ENCODE assay signal across 8 cellular contexts in the genomic region with DNA sequence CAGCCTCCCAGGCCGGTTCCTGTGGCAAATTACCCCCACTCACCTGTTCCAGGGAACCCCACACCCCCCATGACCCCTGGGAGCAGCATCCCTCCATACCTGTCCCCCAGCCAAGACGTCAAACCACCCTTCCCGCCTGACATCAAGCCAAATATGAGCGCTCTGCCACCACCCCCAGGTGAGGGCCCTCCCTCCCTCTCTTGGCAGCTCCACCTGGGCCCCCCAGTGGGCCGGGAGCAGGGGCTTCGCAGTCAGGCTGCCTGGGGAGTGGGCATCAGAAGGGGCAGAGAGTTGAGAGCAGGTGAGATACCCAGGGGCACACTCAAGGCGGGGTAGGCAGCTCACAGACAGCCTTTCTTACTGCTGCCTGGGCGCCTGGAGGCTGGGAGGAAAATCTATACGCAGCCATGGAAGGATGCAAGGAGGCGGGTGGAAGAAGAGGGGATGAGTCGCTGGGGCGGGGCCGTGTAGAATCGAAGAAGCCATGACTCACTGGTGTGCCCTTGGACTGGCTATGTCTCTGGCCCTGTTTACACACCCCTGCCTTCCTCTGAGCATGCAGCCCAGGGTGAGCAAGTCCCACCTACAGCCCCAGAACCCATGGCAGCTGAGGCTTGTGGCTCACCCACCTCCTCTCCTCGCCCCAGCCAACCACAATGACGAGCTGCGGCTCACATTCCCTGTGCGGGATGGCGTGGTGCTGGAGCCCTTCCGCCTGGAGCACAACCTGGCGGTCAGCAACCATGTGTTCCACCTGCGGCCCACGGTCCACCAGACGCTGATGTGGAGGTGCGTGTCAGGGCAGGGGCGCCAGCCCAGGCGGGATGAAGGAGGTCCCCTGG. TPM values are rescaled to one million over a fixed set of nuclear protein-coding genes. Genes with fewer than 3 reads are reported as not detected.
DNase-seq lines count a peak whose midpoint lies in the region; ATAC-seq, FAIRE-seq and TF ChIP-seq lines count a peak whose summit lies in the region.

No MANE protein-coding gene starts in this region.

- no peak for TF ChIP-seq EP300 in A549 (IDR thresholded peaks at IDR 0.05)

- H3K27ac ChIP-seq in A549, result peak overlapping the region; percentile 62 to 89

- FAIRE-seq in A549 (lab: Jason Lieb, UNC), result no peak

- peaks cover 42% of the 10 kb centered on the region for H3K4me1 ChIP-seq in A549

- peak; percentile 84 to 92 for ATAC-seq in A549
- ATAC-seq in activated naive CD4-positive, alpha-beta T cell treated with anti-CD3 and anti-CD28 coated beads, Interleukin-2, amount 50 U/mL, for 72 hours, result peak; percentile 82 to 83
- no peak for ATAC-seq in HG02763 (IDR thresholded peaks at IDR 0.05; ENCODE audit: unreplicated experiment)

- peak overlapping the region; percentile 15 to 22 for H3K27ac Mint-ChIP-seq in activated naive CD4-positive, alpha-beta T cell treated with anti-CD3 and anti-CD28 coated beads, Interleukin-2, amount 50 U/mL, for 72 hours

- CTCF ChIA-PET in A549 (lab: Yijun Ruan, JAX), result no interaction called here

- peak overlapping the region; percentile 62 for H3K4me2 ChIP-seq in A549

- no peak for TF ChIP-seq CTCF in A549 (IDR thresholded peaks at IDR 0.05)

- DNase-seq in A549 (ENCODE audit: low read depth in 1 of 2, low spot score in 1 of 2), result peak; percentile 84 to 87
- DNase-seq in HS-27A (ENCODE audit: low read depth), result peak; percentile 82
- peak in 1 of 2 donors; percentile 31 for DNase-seq in activated naive CD4-positive, alpha-beta T cell treated with anti-CD3 and anti-CD28 coated beads, Interleukin-2, amount 50 U/mL, for 72 hours (ENCODE audit: low spot score in 2 of 2)
- DNase-seq in iPS-NIHi7 (ENCODE audit: extremely low spot score), result peak; percentile 49
- peak; percentile 78 for DNase-seq in stimulated activated CD8-positive, alpha-beta memory T cell treated with anti-CD3 and anti-CD28 coated beads, Interleukin-4, amount 100 ng/mL, for 48 hours
- DNase-seq in NCI-H524 (lab: John Stamatoyannopoulos, UW), result no peak
- no peak for DNase-seq in NCI-H2171 (lab: John Stamatoyannopoulos, UW)

- POLR2A ChIA-PET in A549 (lab: Yijun Ruan, JAX), result no interaction called here

- no peaks in the 10 kb centered on the region for H3K9me3 ChIP-seq in A549

- no peak overlapping the region for H3K4me3 ChIP-seq in A549

- H3K9me3 Mint-ChIP-seq in activated naive CD4-positive, alpha-beta T cell treated with anti-CD3 and anti-CD28 coated beads, Interleukin-2, amount 50 U/mL, for 72 hours, result no peaks in the 10 kb centered on the region

- 55% methylated on average over 22 of the region's 27 CpGs for WGBS in A549 (ENCODE audit: missing lambda C conversion rate)

- TF ChIP-seq POLR2A in A549 (IDR thresholded peaks at IDR 0.05; ENCODE audit: low read length), result no peak

- peaks cover 0 to 6% of the 10 kb centered on the region in 2 donors for H3K36me3 Mint-ChIP-seq in activated naive CD4-positive, alpha-beta T cell treated with anti-CD3 and anti-CD28 coated beads, Interleukin-2, amount 50 U/mL, for 72 hours

- no peak for TF ChIP-seq RAD21 in A549 (conservative IDR thresholded peaks at IDR 0.05 in 1 of 2, IDR thresholded peaks at IDR 0.05 in 1 of 2)

TF ChIP-seq in A549, 52 proteins besides CTCF, POLR2A, EP300 and RAD21:
- TF ChIP-seq MAX (IDR thresholded peaks at IDR 0.05) (peak; percentile 58; the same call in 1 of the 2 replicates), ESRRA (IDR thresholded peaks at IDR 0.05; ENCODE audit: borderline replicate concordance, low read length) (no peak), FOSL2 (IDR thresholded peaks at IDR 0.05) (0 out of 2 replicates have a peak, but pooled peaks have one; percentile 35), FOSL2 (CRISPR knock-in tag; IDR thresholded peaks at IDR 0.05) (peak; percentile 76)

RNA-seq across cellular contexts. Expression of gene PPIF, which starts 48.6 kb away (rescaled TPM):
- 44.8 and 51.9 TPM in 2 replicates for polyA plus RNA-seq in A549 (2011; rRNA removed)
- 163 and 170 TPM in 2 replicates for polyA plus RNA-seq in A549 (2012; cell fraction: cytosol; rRNA removed)
- polyA plus RNA-seq in A549 (2012; cell fraction: nucleus; rRNA removed), result 212 and 232 TPM in 2 replicates
- 73.1 to 95.5 TPM (median 75.0 TPM) in 3 replicates for polyA plus RNA-seq in A549 (2017; fragmentation: RNase III; extraction: RNeasy Plus Mini Kit Qiagen cat#74134 plus additional on column Dnase treatment)
- polyA minus RNA-seq in A549 (2011; rRNA and poly(A)+ RNA removed), result 42.8 and 64.9 TPM in 2 replicates
- 100 to 1,000 TPM in 1 of 2 donors, 10 to 100 TPM in 1; 60.2 to 144 TPM for total RNA-seq in activated naive CD4-positive, alpha-beta T cell treated with anti-CD3 and anti-CD28 coated beads, Interleukin-2, amount 50 U/mL, for 72 hours

Comparison
In these comparisons a context has a peak if more than half of its experiments do, and no peak if none do; other contexts are left out.
1. DNase-seq: peak in A549 (2 of 2), HS-27A (single experiment), iPS-NIHi7 (single experiment) and stimulated activated CD8-positive, alpha-beta memory T cell treated with anti-CD3 and anti-CD28 coated beads, Interleukin-4, amount 100 ng/mL, for 48 hours (single experiment); none in NCI-H524 (0 of 2) and NCI-H2171 (single experiment).